8 cellular contexts compared by ENCODE assay signal in the genomic region with DNA sequence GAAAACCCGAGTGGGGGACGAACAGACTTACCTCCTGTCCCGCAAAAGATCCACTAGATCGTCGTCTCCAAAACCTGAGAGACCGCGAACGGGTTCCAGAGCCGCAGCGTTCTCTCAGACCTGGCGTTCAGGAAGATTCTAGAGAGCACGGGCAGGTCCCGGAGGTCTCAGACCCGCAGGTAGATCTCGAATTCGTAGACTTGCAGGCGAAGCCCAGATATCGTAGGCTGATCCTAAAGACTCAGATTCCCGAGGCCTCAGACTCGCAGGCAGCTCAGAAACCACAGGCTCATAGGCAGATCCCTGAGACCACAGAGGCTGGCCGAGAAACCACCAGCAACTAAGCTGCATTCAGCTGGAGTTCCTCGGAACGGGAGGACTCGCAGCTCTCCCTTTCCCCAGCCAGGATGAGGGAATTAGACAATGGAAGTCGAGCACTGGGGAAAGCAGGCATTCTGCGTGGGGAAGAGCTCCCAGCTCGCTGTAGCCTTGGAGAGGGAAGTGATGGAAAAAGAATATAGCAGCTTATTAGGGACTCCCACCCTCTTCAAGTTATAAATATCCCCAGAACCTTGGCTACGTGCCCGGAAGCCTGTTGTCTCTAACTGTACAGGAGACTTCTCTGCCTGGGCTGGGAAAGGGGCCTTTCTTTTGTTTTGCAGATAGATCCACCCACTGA. TPM values are rescaled to one million over a fixed set of nuclear protein-coding genes. Genes with fewer than 3 reads are reported as not detected.
DNase-seq lines count a peak whose midpoint lies in the region; ATAC-seq lines count a peak whose summit lies in the region.

A gene (minus strand): TSS at position 502 of the 679 bp plus-strand sequence. CDS start 1,831 bp downstream, outside the sequence.

- ATAC-seq in GM21717 (IDR thresholded peaks at IDR 0.05; ENCODE audit: unreplicated experiment), result no peak

- peak; percentile 69 for DNase-seq in SIG-M5 treated with dmso at 0.1 percent for 504 hours (lab: John Stamatoyannopoulos, UW; ENCODE audit: unreplicated experiment)
- DNase-seq in SIG-M5 (lab: John Stamatoyannopoulos, UW), result no peak
- peak; percentile 84 for DNase-seq in NCI-H2171 (lab: John Stamatoyannopoulos, UW)
- peak; percentile 22 to 41 for DNase-seq in activated CD4-positive, alpha-beta T cell treated with anti-CD3 and anti-CD28 coated beads for 4 hours
- peak; percentile 94 for DNase-seq in dermis blood vessel endothelial cell
- DNase-seq in left kidney (ENCODE audit: low read depth, low spot score), result peak; percentile 88
- DNase-seq in stimulated activated CD4-positive, alpha-beta T cell treated with anti-CD3 and anti-CD28 coated beads, Interleukin-15, amount 100 ng/mL, for 24 hours, result peak; percentile 53

RNA-seq across cellular contexts. Expression of the gene that starts here (rescaled TPM):
- total RNA-seq in dermis blood vessel endothelial cell, result 30.7 and 37.6 TPM in 2 replicates
